Comparison of ENCODE assay signal across 14 cellular contexts in genomic region chr19:40582467-40582866, GRCh38.
"Had no signal": no experiment of that assay in that cellular context is flagged by ENCODE, and none has a peak within 500 bp of the region (broad histone marks: within the 10 kb centered on the region; RNA-seq: fewer than 3 reads in every experiment).

No MANE protein-coding gene starts in this region.

- H3K9me3 ChIP-seq: esophagus muscularis mucosa, ovary, sigmoid colon, spleen had no signal

- H3K4me3 Mint-ChIP-seq: activated CD4-positive, alpha-beta T cell treated with anti-CD3 and anti-CD28 coated beads for 36 hours; activated T-helper 17 cell treated with anti-CD3 and anti-CD28 coated beads, Interleukin-2, amount 50 U/mL, for 72 hours had no signal

- H3K9me3 Mint-ChIP-seq: activated T-helper 17 cell treated with anti-CD3 and anti-CD28 coated beads, Interleukin-2, amount 50 U/mL, for 72 hours had no signal

- H3K36me3 ChIP-seq: ovary had no signal

- H3K27me3 Mint-ChIP-seq: activated CD4-positive, alpha-beta T cell treated with anti-CD3 and anti-CD28 coated beads for 36 hours; activated T-helper 17 cell treated with anti-CD3 and anti-CD28 coated beads, Interleukin-2, amount 50 U/mL, for 72 hours had no signal

- H3K4me3 ChIP-seq: esophagus muscularis mucosa, hepatocyte, lung, ovary, sigmoid colon, spleen had no signal

- H3K27me3 ChIP-seq: esophagus muscularis mucosa, hepatocyte, ovary, sigmoid colon, spleen had no signal

- DNase-seq: activated CD4-positive, alpha-beta T cell treated with anti-CD3 and anti-CD28 coated beads for 36 hours; activated CD8-positive, alpha-beta memory T cell treated with anti-CD3 and anti-CD28 coated beads, Interleukin-2, amount 50 U/mL, for 48 hours; activated naive CD4-positive, alpha-beta T cell treated with anti-CD3 and anti-CD28 coated beads, Interleukin-2, amount 50 U/mL, for 16 hours; islet precursor cell; midbrain; ovary; sigmoid colon; spleen; T-helper 1 cell; WERI-Rb-1 had no signal

- ATAC-seq: activated CD4-positive, alpha-beta T cell treated with anti-CD3 and anti-CD28 coated beads for 36 hours; activated T-helper 17 cell treated with anti-CD3 and anti-CD28 coated beads, Interleukin-2, amount 50 U/mL, for 72 hours had no signal

- H3K27ac ChIP-seq: esophagus muscularis mucosa, hepatocyte, ovary, sigmoid colon, WERI-Rb-1 had no signal

- H3K27ac Mint-ChIP-seq: activated CD4-positive, alpha-beta T cell treated with anti-CD3 and anti-CD28 coated beads for 36 hours; activated T-helper 17 cell treated with anti-CD3 and anti-CD28 coated beads, Interleukin-2, amount 50 U/mL, for 72 hours had no signal
